Comparison of ENCODE assay signal across 8 cellular contexts in genomic region chr3:182793663-182794454, GRCh38. TPM values are rescaled to one million over a fixed set of nuclear protein-coding genes. Genes with fewer than 3 reads are reported as not detected.
DNase-seq lines count a peak whose midpoint lies in the region; ATAC-seq and TF ChIP-seq lines count a peak whose summit lies in the region.

No MANE protein-coding gene starts in this region.

- H3K4me3 ChIP-seq in mucosa of descending colon: peak overlapping the region; percentile 92

- peak overlapping the region; percentile 96 for H3K4me3 Mint-ChIP-seq in endothelial cell (ENCODE audit: unreplicated experiment)

- no peaks in the 10 kb centered on the region for H3K9me3 ChIP-seq in mucosa of descending colon

- peaks cover 9% of the 10 kb centered on the region for H3K4me1 ChIP-seq in mucosa of descending colon (ENCODE audit: low read depth)

- H3K36me3 ChIP-seq in mucosa of descending colon (ENCODE audit: low read depth): no peaks in the 10 kb centered on the region

- H3K36me3 Mint-ChIP-seq in endothelial cell (ENCODE audit: low read depth, unreplicated experiment): no peaks in the 10 kb centered on the region

- no peaks in the 10 kb centered on the region for H3K9me3 Mint-ChIP-seq in endothelial cell (ENCODE audit: unreplicated experiment)

- intact Hi-C loops in mucosa of descending colon (cut with DNase I, micrococcal nuclease): no loop called here

- H3K27ac Mint-ChIP-seq in endothelial cell (ENCODE audit: unreplicated experiment): peak overlapping the region; percentile 91

- H3K4me1 Mint-ChIP-seq in endothelial cell (ENCODE audit: unreplicated experiment): peaks cover 23% of the 10 kb centered on the region

- ATAC-seq in HG02938 (IDR thresholded peaks at IDR 0.05; ENCODE audit: unreplicated experiment) (peak; percentile 19), mucosa of descending colon (peak; percentile 69)

- DNase-seq in activated gamma-delta T cell treated with Interleukin-2 at 50 U/mL for 16 hours (peak; percentile 29), activated gamma-delta T cell (lab: John Stamatoyannopoulos, UW) (no peak), NCI-H2171 treated with DMSO at 0.1 percent for 48 hours (lab: John Stamatoyannopoulos, UW) (peak; percentile 33), endothelial cell (ENCODE audit: low spot score) (peak; percentile 42), mucosa of descending colon (peak; percentile 65 to 71 (median 69))
- peak; percentile 81 for DNase-seq in activated CD8-positive, alpha-beta memory T cell treated with anti-CD3 and anti-CD28 coated beads for 24 hours
- peak; percentile 23 for DNase-seq in stimulated activated CD8-positive, alpha-beta memory T cell treated with anti-CD3 and anti-CD28 coated beads, Interleukin-7, amount 100 ng/mL, for 24 hours (ENCODE audit: low read depth)

- peaks cover 9% of the 10 kb centered on the region for H3K27me3 Mint-ChIP-seq in endothelial cell (ENCODE audit: unreplicated experiment)

- TF ChIP-seq CTCF in endothelial cell (IDR thresholded peaks at IDR 0.05; ENCODE audit: unreplicated experiment) (no peak), mucosa of descending colon (IDR thresholded peaks at IDR 0.05) (no peak)

RNA-seq across cellular contexts. Expression of gene ATP11B, which starts 0.6 kb away (rescaled TPM):
- 45.3 TPM for total RNA-seq in endothelial cell (ENCODE audit: unreplicated experiment)
- total RNA-seq in mucosa of descending colon: 100 to 1,000 TPM; 100 to 107 (median 102) TPM
